In genomic region chr3:42014949-42015533, GRCh38 we compare ENCODE assay signal across 8 cellular contexts. TPM values are rescaled to one million over a fixed set of nuclear protein-coding genes. Genes with fewer than 3 reads are reported as not detected.
DNase-seq lines count a peak whose midpoint lies in the region; ATAC-seq and TF ChIP-seq lines count a peak whose summit lies in the region.

No MANE protein-coding gene starts in this region.

- ATAC-seq in HG03135 (IDR thresholded peaks at IDR 0.05; ENCODE audit: unreplicated experiment), result no peak

- no peak overlapping the region for H2AFZ ChIP-seq in hepatocyte

- no peaks in the 10 kb centered on the region for H3K9me3 ChIP-seq in adipocyte (ENCODE audit: control insufficient read depth, low read length)
- no peaks in the 10 kb centered on the region for H3K9me3 ChIP-seq in hepatocyte (ENCODE audit: low read depth)

- H4K20me1 ChIP-seq in hepatocyte (ENCODE audit: insufficient read depth, poor library complexity, severe bottlenecking), result no peaks in the 10 kb centered on the region

- no peaks in the 10 kb centered on the region for H3K9me2 ChIP-seq in hepatocyte (replicated peaks; ENCODE audit: insufficient read depth)

- H3K27me3 ChIP-seq in adipocyte (replicated peaks; ENCODE audit: control insufficient read depth, insufficient read depth, low read length), result no peaks in the 10 kb centered on the region
- no peaks in the 10 kb centered on the region for H3K27me3 ChIP-seq in hepatocyte

- H3K79me2 ChIP-seq in hepatocyte, result peaks cover 58% of the 10 kb centered on the region

- H3K9ac ChIP-seq in adipocyte (ENCODE audit: low read length), result peak overlapping the region; percentile 91

- peaks cover 22% of the 10 kb centered on the region for H3K4me1 ChIP-seq in adipocyte (ENCODE audit: control insufficient read depth, insufficient read depth, low read length)
- peaks cover 10% of the 10 kb centered on the region for H3K4me1 ChIP-seq in hepatocyte (ENCODE audit: insufficient read depth)

- no peak overlapping the region for H3K27ac ChIP-seq in hepatocyte

- no peaks in the 10 kb centered on the region for H3K36me3 ChIP-seq in adipocyte (ENCODE audit: control insufficient read depth, insufficient read depth, low read length, severe bottlenecking)
- H3K36me3 ChIP-seq in hepatocyte (replicated peaks; ENCODE audit: insufficient read depth, low read depth), result no peaks in the 10 kb centered on the region

- H3K4me2 ChIP-seq in hepatocyte, result peak overlapping the region; percentile 97

- H3K4me3 ChIP-seq in adipocyte (ENCODE audit: low read length), result peak overlapping the region; percentile 90
- peak overlapping the region; percentile 99 for H3K4me3 ChIP-seq in hepatocyte

- WGBS in hepatocyte (ENCODE audit: low lambda C conversion rate, missing lambda C conversion rate), result 34% methylated on average over 11 of the region's 11 CpGs

- DNase-seq in NCI-H2107 treated with DMSO at 0.1 percent for 48 hours (lab: John Stamatoyannopoulos, UW; ENCODE audit: unreplicated experiment) (peak; percentile 17), NCI-H2107 (lab: John Stamatoyannopoulos, UW) (no peak), NCI-H2029 (lab: John Stamatoyannopoulos, UW) (peak; percentile 72), adipocyte (ENCODE audit: low read depth) (peak; percentile 42), hepatocyte (ENCODE audit: low spot score) (no peak), retina (peak; percentile 59), H4 (ENCODE audit: low spot score) (no peak)

- TF ChIP-seq CTCF in hepatocyte (IDR thresholded peaks at IDR 0.05; ENCODE audit: poor library complexity), result no peak

RNA-seq across cellular contexts. Expression of gene ULK4, which starts 53.1 kb away (rescaled TPM):
- 6.5 and 9.1 TPM in 2 replicates for total RNA-seq in hepatocyte
- 3.8 and 4.2 TPM in 2 replicates for polyA plus RNA-seq in hepatocyte
- total RNA-seq in H4 (2014; rRNA removed; shearing (Covaris generic)), result 4.6 and 8.4 TPM in 2 replicates

Comparison
In these comparisons a context has a peak if more than half of its experiments do, and no peak if none do; other contexts are left out.
1. DNase-seq: peak in NCI-H2107 treated with DMSO at 0.1 percent for 48 hours (single experiment), NCI-H2029 (single experiment), adipocyte (single experiment) and retina (single experiment); none in NCI-H2107 (single experiment), hepatocyte (single experiment) and H4 (single experiment).